In genomic region chr1:18557621-18558465, GRCh38 we compare ENCODE assay signal across 9 cellular contexts.
DNase-seq lines count a peak whose midpoint lies in the region; ATAC-seq lines count a peak whose summit lies in the region.
"Had no signal": no experiment of that assay in that cellular context is flagged by ENCODE, and none has a peak within 500 bp of the region (broad histone marks: within the 10 kb centered on the region; RNA-seq: fewer than 3 reads in every experiment).

No MANE protein-coding gene starts in this region.

- peak overlapping the region; percentile 36 for H3K9ac ChIP-seq in iPS-18a (ENCODE audit: low read length)

- peaks cover 16% of the 10 kb centered on the region for H3K27me3 ChIP-seq in iPS-18a (ENCODE audit: control insufficient read depth, insufficient read depth, low read length)

- H3K4me3 Mint-ChIP-seq in T-cell, result peak overlapping the region in 2 of 3 donors; percentile 25 to 69

- no peaks in the 10 kb centered on the region for H3K36me3 ChIP-seq in iPS-18a (ENCODE audit: control insufficient read depth, low read depth, low read length)

- POLR2A ChIA-PET in T-cell (lab: Charles Lee), result interaction anchor here in 1 of 2 donors (0.7 kb wide), 1 partner anchor 123 kb away, joined by 4 read pairs; no protein-coding TSS in a partner anchor

- no peaks in the 10 kb centered on the region for H3K9me3 Mint-ChIP-seq in T-cell

- no peaks in the 10 kb centered on the region for H3K36me3 Mint-ChIP-seq in T-cell

- H3K27me3 Mint-ChIP-seq in T-cell, result peaks cover 69 to 70% of the 10 kb centered on the region in 2 donors

- peaks cover 12 to 18% (median 16%) of the 10 kb centered on the region in 3 donors for H3K4me1 Mint-ChIP-seq in T-cell

- ATAC-seq in T-cell (replicated peaks in 1 of 4) (peak; percentile 32 to 60 (median 51)), GM21367 (IDR thresholded peaks at IDR 0.05; ENCODE audit: unreplicated experiment) (no peak), GM21723 (IDR thresholded peaks at IDR 0.05; ENCODE audit: unreplicated experiment) (no peak)

- peak overlapping the region in 1 of 2 donors; percentile 12 for H3K27ac Mint-ChIP-seq in T-cell

- CTCF ChIA-PET in T-cell (lab: Charles Lee), result no interaction called here

- H3K4me3 ChIP-seq in iPS-18a (ENCODE audit: low read length), result peak overlapping the region; percentile 50

- peak; percentile 18 for DNase-seq in NCI-H2171 treated with DMSO at 0.1 percent for 48 hours (lab: John Stamatoyannopoulos, UW)
- DNase-seq in NCI-H2171 (lab: John Stamatoyannopoulos, UW), result no peak
- DNase-seq in T-cell, result peak in 3 of 34 experiments; percentile 2 to 7 (median 2)
- peak in 2 of 3 donors; percentile 15 to 24 for DNase-seq in stimulated activated CD4-positive, alpha-beta T cell treated with anti-CD3 and anti-CD28 coated beads, TNF-alpha, amount 100 ng/mL, for 48 hours (ENCODE audit: low read depth in 3 of 3)
- no peak for DNase-seq in NK-92 (lab: John Stamatoyannopoulos, UW; ENCODE audit: unreplicated experiment)

- H3K4me1 ChIP-seq in iPS-18a (ENCODE audit: control insufficient read depth, low read depth, low read length), result peaks cover 19% of the 10 kb centered on the region

- H3K9me3 ChIP-seq in iPS-18a (ENCODE audit: control insufficient read depth, low read depth, low read length), result no peaks in the 10 kb centered on the region

- H3K27ac ChIP-seq in iPS-18a (ENCODE audit: low read length), result no peak overlapping the region
- H3K27ac ChIP-seq: HL-60 had no signal

Comparison
In these comparisons a context has a peak if more than half of its experiments do, and no peak if none do; other contexts are left out.
1. DNase-seq: peak in NCI-H2171 treated with DMSO at 0.1 percent for 48 hours (single experiment) and stimulated activated CD4-positive, alpha-beta T cell treated with anti-CD3 and anti-CD28 coated beads, TNF-alpha, amount 100 ng/mL, for 48 hours (2 of 3); none in NCI-H2171 (single experiment) and NK-92 (single experiment).
2. ATAC-seq: peak in T-cell (4 of 4); none in GM21367 (single experiment) and GM21723 (single experiment).